In the genomic region with DNA sequence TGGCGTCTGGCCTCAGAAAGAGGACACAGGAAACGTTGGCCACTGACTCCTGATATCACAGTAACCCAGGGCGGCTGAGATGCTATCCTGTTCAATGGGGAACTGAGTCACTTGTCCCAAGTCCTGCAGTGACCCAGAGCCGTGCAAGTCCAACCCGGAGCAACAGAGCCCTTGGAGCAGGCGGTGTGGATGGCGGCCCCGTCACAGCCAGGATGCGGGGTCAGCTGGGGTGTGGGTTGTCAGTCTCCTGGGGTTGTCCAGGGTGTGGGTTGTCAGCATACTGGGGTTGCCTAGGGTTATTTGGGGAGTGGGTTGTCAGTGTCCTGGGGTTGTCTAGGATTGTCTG, we compare ENCODE assay signal across 15 cellular contexts.
A peak's percentile ranks its signal among the peaks of the same experiment; 100 is the strongest.
DNase-seq lines count a peak whose midpoint lies in the region; ATAC-seq, FAIRE-seq and TF ChIP-seq lines count a peak whose summit lies in the region.
"Had no signal": no experiment of that assay in that cellular context is flagged by ENCODE, and none has a peak within 500 bp of the region (broad histone marks: within the 10 kb centered on the region; RNA-seq: fewer than 3 reads in every experiment).

No MANE protein-coding gene starts in this region.

- ATAC-seq in heart left ventricle = peak; percentile 28 to 77 (median 60)
- peak; percentile 49 for ATAC-seq in aorta (ENCODE audit: low FRiP score)
- ATAC-seq in HG03280 (IDR thresholded peaks at IDR 0.05; ENCODE audit: unreplicated experiment) = no peak
- ATAC-seq in GM18907 (IDR thresholded peaks at IDR 0.05; ENCODE audit: unreplicated experiment) = no peak

- peaks cover 0 to 9% (median 0%) of the 10 kb centered on the region in 9 donors for H3K27me3 ChIP-seq in heart left ventricle
- no peaks in the 10 kb centered on the region for H3K27me3 ChIP-seq in aorta (ENCODE audit: control insufficient read depth in 1 of 2, insufficient read depth in 2 of 2, low read length in 1 of 2)

- 66 to 78% (median 69%) methylated on average over 9 of the region's 9 CpGs; no CpG with 5 or more reads in 1 of the 4 donors for WGBS in heart left ventricle, 4 donors
- 87 to 90% methylated on average over 9 of the region's 9 CpGs for WGBS in aorta, 2 donors

- DNase-seq in heart left ventricle (peak in 1 of 5 donors; percentile 42), kidney (peak; percentile 69), aorta (no peak), posterior vena cava (ENCODE audit: low spot score) (no peak)
- DNase-seq: C1 segment of cervical spinal cord; Calu3; CD4-positive, alpha-beta T cell; DMS 273 treated with DMSO at 0.1 percent for 48 hours; GM23248 had no signal

- no peak for TF ChIP-seq CTCF in VCaP (conservative IDR thresholded peaks at IDR 0.05)
- no peak for TF ChIP-seq CTCF in heart left ventricle (IDR thresholded peaks at IDR 0.05)
- no peak for TF ChIP-seq CTCF in kidney (IDR thresholded peaks at IDR 0.05; ENCODE audit: borderline replicate concordance, extremely low read depth, insufficient read depth)

- H3K4me1 ChIP-seq in heart left ventricle (no peaks in the 10 kb centered on the region), kidney (ENCODE audit: control insufficient read depth in 1 of 2, insufficient read depth in 1 of 2, low read depth in 1 of 2, low read length in 2 of 2) (no peaks in the 10 kb centered on the region), aorta (ENCODE audit: control insufficient read depth in 1 of 2, insufficient read depth in 2 of 2, low read length in 2 of 2) (no peaks in the 10 kb centered on the region)

- TF ChIP-seq POLR2A in heart left ventricle (IDR thresholded peaks at IDR 0.05) = no peak

- H3K36me3 ChIP-seq in heart left ventricle = no peaks in the 10 kb centered on the region
- H3K36me3 ChIP-seq in kidney (ENCODE audit: control insufficient read depth in 1 of 2, insufficient read depth in 2 of 2, low read length in 2 of 2) = no peaks in the 10 kb centered on the region
- H3K36me3 ChIP-seq in aorta (ENCODE audit: control insufficient read depth in 1 of 2, insufficient read depth in 2 of 2, low read length in 1 of 2) = no peaks in the 10 kb centered on the region

- FAIRE-seq in kidney (lab: Jason Lieb, UNC) = no peak
- FAIRE-seq: A204.1, H54 had no signal

- H3K9ac ChIP-seq in kidney (ENCODE audit: low read length in 2 of 2) = no peak overlapping the region
- H3K9ac ChIP-seq: GM23248 had no signal

- no peaks in the 10 kb centered on the region for H3K9me3 ChIP-seq in heart left ventricle
- no peaks in the 10 kb centered on the region for H3K9me3 ChIP-seq in kidney (ENCODE audit: control insufficient read depth in 1 of 2, low read length in 2 of 2)
- no peaks in the 10 kb centered on the region for H3K9me3 ChIP-seq in aorta (ENCODE audit: control insufficient read depth, low read length)

- H3K27ac ChIP-seq in VCaP (peak overlapping the region; percentile 90), heart left ventricle (peak overlapping the region in 7 of 12 donors; percentile 38 to 80 (median 59)), kidney (ENCODE audit: low read depth in 2 of 2, low read length in 2 of 2) (no peak overlapping the region), aorta (ENCODE audit: low read depth in 1 of 2, low read length in 2 of 2) (no peak overlapping the region)
- H3K27ac ChIP-seq: GM23248, HL-60 had no signal

- intact Hi-C loops in heart left ventricle (cut with DNase I) = no loop called here
- intact Hi-C loops in kidney (cut with DNase I) = no loop called here
- intact Hi-C loops in aorta (cut with DNase I) = no loop called here
- intact Hi-C loops in posterior vena cava (cut with DNase I) = no loop called here

- H3K4me3 ChIP-seq in heart left ventricle = peak overlapping the region in 1 of 12 donors; percentile 32
- no peak overlapping the region for H3K4me3 ChIP-seq in kidney (ENCODE audit: low read length in 2 of 2)
- H3K4me3 ChIP-seq in aorta (ENCODE audit: low read length in 2 of 2) = no peak overlapping the region
- H3K4me3 ChIP-seq: GM23248 had no signal

Comparison
In these comparisons a context has a peak if more than half of its experiments do, and no peak if none do; other contexts are left out.
1. H3K27ac ChIP-seq: peak in VCaP (single experiment) and heart left ventricle (7 of 12); none in kidney (0 of 2) and aorta (0 of 2).
2. ATAC-seq: peak in heart left ventricle (4 of 4) and aorta (single experiment); none in HG03280 (single experiment) and GM18907 (single experiment).